In the genomic region with DNA sequence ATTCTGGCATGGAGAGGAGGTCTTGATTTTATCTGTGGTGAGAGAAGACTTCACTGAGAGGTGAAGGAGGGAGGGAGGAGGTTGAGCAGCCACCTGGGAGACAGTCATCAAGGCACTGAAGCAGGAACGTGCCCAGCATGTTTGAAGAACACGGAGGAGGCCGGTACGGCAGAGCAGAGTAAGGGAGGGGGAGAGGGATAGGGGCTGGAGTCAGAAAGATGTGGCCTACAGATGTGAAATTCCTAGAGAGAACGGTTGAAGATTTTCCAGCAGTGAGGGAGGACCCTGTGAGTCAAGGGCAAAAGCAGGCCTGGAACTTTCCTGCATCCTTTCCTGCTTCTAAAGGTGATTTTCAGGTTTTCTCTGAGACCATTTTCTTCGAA, we compare ENCODE assay signal across 25 cellular contexts. TPM values are rescaled to one million over a fixed set of nuclear protein-coding genes. Genes with fewer than 3 reads are reported as not detected.
"Had no signal": no experiment of that assay in that cellular context is flagged by ENCODE, and none has a peak within 500 bp of the region (broad histone marks: within the 10 kb centered on the region; RNA-seq: fewer than 3 reads in every experiment).

No MANE protein-coding gene starts in this region.

- H3K4me2 ChIP-seq: SK-N-SH had no signal

- H3K9ac ChIP-seq: KMS-11, SK-N-SH had no signal

- H3K9me3 ChIP-seq: SK-N-SH had no signal

- DNase-seq: IMR-90, Kasumi-1, MM.1S, NCI-H1092 treated with DMSO at 0.1 percent for 48 hours, NCI-H1436, NCI-H187, NCI-H2029, NCI-H2081 treated with DMSO at 0.1 percent for 48 hours, NCI-H2171, NCI-H226, NCI-H446, NCI-H510A, NCI-H524 treated with DMSO at 0.1 percent for 48 hours, NCI-H69, NCI-H774, PC-3, SHP77, SK-N-SH had no signal

- H3K27ac ChIP-seq: KMS-11, RWPE1 had no signal

- ATAC-seq: HepG2 had no signal

RNA-seq across cellular contexts. Expression of a gene that starts 21.7 kb away (rescaled TPM):
- total RNA-seq: HepG2, HT-29, IMR-90, M059J, OCI-LY7, PC-3, SK-MEL-5 had no signal
- polyA plus RNA-seq: HepG2, IMR-90, SK-N-SH had no signal
